Comparison of ENCODE assay signal across 8 cellular contexts in the genomic region with DNA sequence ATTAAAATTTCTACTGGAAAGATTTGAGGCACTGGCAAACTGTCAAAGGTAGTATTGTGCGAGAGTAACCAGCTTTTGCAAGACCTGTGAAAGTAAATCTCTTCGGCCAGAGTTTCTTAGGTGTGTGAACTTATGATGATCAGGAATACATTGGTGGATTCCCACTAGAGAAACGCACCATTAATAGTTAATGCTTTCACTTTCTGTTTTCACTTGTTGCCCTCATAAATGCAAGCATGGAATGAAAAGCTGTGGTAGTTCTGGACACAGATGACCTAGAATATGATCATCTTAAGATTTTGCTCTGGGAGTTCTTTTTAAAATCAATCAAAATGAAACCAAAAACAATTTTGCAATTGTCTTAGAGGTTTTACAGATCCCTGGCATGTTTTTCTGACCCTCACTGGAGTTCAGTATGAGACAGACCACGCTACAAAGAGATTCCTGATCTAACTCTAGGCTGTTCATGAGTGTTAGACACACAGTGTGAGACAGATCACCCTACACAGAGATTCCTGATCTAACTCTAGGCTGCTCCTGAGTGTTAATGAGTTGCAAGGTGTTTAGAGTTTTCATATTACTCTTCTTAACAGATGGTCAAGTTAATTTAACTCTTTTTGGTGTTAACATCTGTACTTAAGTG.
DNase-seq lines count a peak whose midpoint lies in the region; ATAC-seq and TF ChIP-seq lines count a peak whose summit lies in the region.

No MANE protein-coding gene starts in this region.

- ATAC-seq in CD4-positive, alpha-beta T cell (ENCODE audit: poor library complexity) = no peak

- intact Hi-C loops in CD4-positive, alpha-beta T cell (cut with DNase I, micrococcal nuclease) = no loop called here

- H3K9me3 Mint-ChIP-seq in CD4-positive, alpha-beta T cell = no peaks in the 10 kb centered on the region
- no peaks in the 10 kb centered on the region for H3K9me3 Mint-ChIP-seq in immature natural killer cell

- H3K27ac Mint-ChIP-seq in CD4-positive, alpha-beta T cell = peak overlapping the region; percentile 48
- peak overlapping the region; percentile 27 to 79 (median 43) for H3K27ac Mint-ChIP-seq in immature natural killer cell

- TF ChIP-seq CTCF in CD4-positive, alpha-beta T cell (IDR thresholded peaks at IDR 0.05) = no peak
- TF ChIP-seq CTCF in GM20000 (IDR thresholded peaks at IDR 0.05; ENCODE audit: extremely low read depth, missing control alignments) = no peak

- DNase-seq in CD4-positive, alpha-beta T cell = no peak
- DNase-seq in GM20000 (ENCODE audit: low spot score) = peak; percentile 10
- peak; percentile 37 to 84 for DNase-seq in NCI-H524 (lab: John Stamatoyannopoulos, UW)
- peak; percentile 2 to 16 (median 4) for DNase-seq in immature natural killer cell
- DNase-seq in stimulated activated CD4-positive, alpha-beta T cell treated with anti-CD3 and anti-CD28 coated beads, Interleukin-1b, Interleukin-23, amount 100 ng/mL, for 48 hours = no peak
- DNase-seq in NK-92 (lab: John Stamatoyannopoulos, UW; ENCODE audit: unreplicated experiment) = no peak
- DNase-seq in hippocampal formation (lab: John Stamatoyannopoulos, UW) = no peak
- no peak for DNase-seq in activated CD8-positive, alpha-beta memory T cell treated with anti-CD3 and anti-CD28 coated beads, Interleukin-2, amount 50 U/mL, for 4 hours

- peaks cover 25% of the 10 kb centered on the region for H3K4me1 Mint-ChIP-seq in CD4-positive, alpha-beta T cell (ENCODE audit: low read depth)
- peaks cover 16 to 17% of the 10 kb centered on the region in 2 donors for H3K4me1 Mint-ChIP-seq in immature natural killer cell

- peak overlapping the region; percentile 79 for H3K4me3 Mint-ChIP-seq in CD4-positive, alpha-beta T cell
- H3K4me3 Mint-ChIP-seq in immature natural killer cell = peak overlapping the region; percentile 65 to 79 (median 73)

- H3K27me3 ChIP-seq in CD4-positive, alpha-beta T cell (ENCODE audit: control insufficient read depth, insufficient read depth, low read length) = no peaks in the 10 kb centered on the region

- POLR2A ChIA-PET in CD4-positive, alpha-beta T cell (lab: Charles Lee) = interaction anchor here (0.5 kb wide), 1 partner anchor 957 kb away, joined by 4 read pairs; no protein-coding TSS in a partner anchor

- CTCF ChIA-PET in CD4-positive, alpha-beta T cell (lab: Charles Lee) = no interaction called here

- no peaks in the 10 kb centered on the region for H3K27me3 Mint-ChIP-seq in CD4-positive, alpha-beta T cell
- H3K27me3 Mint-ChIP-seq in immature natural killer cell (ENCODE audit: low read depth in 3 of 3) = no peaks in the 10 kb centered on the region

- no peak overlapping the region for H3K27ac ChIP-seq in CD4-positive, alpha-beta T cell (ENCODE audit: low read depth, low read length)

- H3K9me3 ChIP-seq in CD4-positive, alpha-beta T cell (ENCODE audit: control insufficient read depth, low read length) = no peaks in the 10 kb centered on the region

- H3K36me3 Mint-ChIP-seq in CD4-positive, alpha-beta T cell (ENCODE audit: low read depth) = peaks cover 42% of the 10 kb centered on the region
- peaks cover 7 to 17% (median 11%) of the 10 kb centered on the region in 3 donors for H3K36me3 Mint-ChIP-seq in immature natural killer cell

Comparison
In these comparisons a context has a peak if more than half of its experiments do, and no peak if none do; other contexts are left out.
1. DNase-seq: peak in GM20000 (single experiment), NCI-H524 (2 of 2) and immature natural killer cell (3 of 3); none in CD4-positive, alpha-beta T cell (0 of 10), stimulated activated CD4-positive, alpha-beta T cell treated with anti-CD3 and anti-CD28 coated beads, Interleukin-1b, Interleukin-23, amount 100 ng/mL, for 48 hours (single experiment), NK-92 (single experiment), hippocampal formation (0 of 2) and activated CD8-positive, alpha-beta memory T cell treated with anti-CD3 and anti-CD28 coated beads, Interleukin-2, amount 50 U/mL, for 4 hours (single experiment).